17 cellular contexts compared by ENCODE assay signal in the genomic region with DNA sequence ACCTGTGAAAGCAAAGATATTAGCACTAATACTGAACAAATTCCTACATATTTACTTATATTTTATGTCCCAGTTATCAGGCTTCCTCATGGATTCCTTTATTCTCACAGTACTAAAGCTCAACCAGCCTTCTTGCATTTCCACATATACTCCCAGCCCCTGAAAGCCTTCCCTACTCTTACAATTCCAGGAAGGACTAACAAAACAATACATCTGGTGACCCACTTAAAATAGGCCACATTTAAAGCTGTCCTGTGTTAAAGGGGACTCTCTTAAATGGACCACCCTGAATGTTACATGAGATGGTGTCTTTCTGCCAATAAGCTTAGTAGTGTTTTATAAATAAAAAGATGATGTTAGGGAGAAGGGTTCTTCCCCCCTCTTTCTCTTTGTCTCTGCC. TPM values are rescaled to one million over a fixed set of nuclear protein-coding genes. Genes with fewer than 3 reads are reported as not detected.
DNase-seq lines count a peak whose midpoint lies in the region; ATAC-seq and TF ChIP-seq lines count a peak whose summit lies in the region.
"Had no signal": no experiment of that assay in that cellular context is flagged by ENCODE, and none has a peak within 500 bp of the region (broad histone marks: within the 10 kb centered on the region; RNA-seq: fewer than 3 reads in every experiment).

No MANE protein-coding gene starts in this region.

- ATAC-seq in GM19328 (IDR thresholded peaks at IDR 0.05; ENCODE audit: unreplicated experiment), result no peak
- ATAC-seq in natural killer cell, result no peak
- ATAC-seq: CD8-positive, alpha-beta T cell; PC-3 had no signal

- H3K27me3 ChIP-seq in ascending aorta, result no peaks in the 10 kb centered on the region
- H3K27me3 ChIP-seq in esophagus muscularis mucosa, result no peaks in the 10 kb centered on the region
- H3K27me3 ChIP-seq in neural progenitor cell, result no peaks in the 10 kb centered on the region
- no peaks in the 10 kb centered on the region for H3K27me3 ChIP-seq in testis
- H3K27me3 ChIP-seq: MG63 had no signal

- H3K36me3 ChIP-seq in ascending aorta, result no peaks in the 10 kb centered on the region
- H3K36me3 ChIP-seq in esophagus muscularis mucosa, result no peaks in the 10 kb centered on the region
- H3K36me3 ChIP-seq in neural progenitor cell, result no peaks in the 10 kb centered on the region
- no peaks in the 10 kb centered on the region for H3K36me3 ChIP-seq in testis (ENCODE audit: low read depth, missing control alignments)
- H3K36me3 ChIP-seq: MG63 had no signal

- H3K4me1 Mint-ChIP-seq in neural progenitor cell, result peaks cover 13% of the 10 kb centered on the region
- H3K4me1 Mint-ChIP-seq in natural killer cell, result no peaks in the 10 kb centered on the region

- peak overlapping the region; percentile 36 to 57 for H3K27ac ChIP-seq in ascending aorta
- peak overlapping the region; percentile 16 to 67 (median 47) for H3K27ac ChIP-seq in esophagus muscularis mucosa (replicated peaks in 1 of 4)
- no peak overlapping the region for H3K27ac ChIP-seq in neural progenitor cell
- H3K27ac ChIP-seq in testis, result peak overlapping the region; percentile 53 to 69

- H3K27ac Mint-ChIP-seq in neural progenitor cell (no peak overlapping the region), natural killer cell (no peak overlapping the region)
- H3K27ac Mint-ChIP-seq: CD8-positive, alpha-beta T cell had no signal

- H3K9ac ChIP-seq in neural progenitor cell, result no peak overlapping the region

- H3K27me3 Mint-ChIP-seq in neural progenitor cell (ENCODE audit: insufficient read depth, low read depth) (no peaks in the 10 kb centered on the region), natural killer cell (ENCODE audit: low read depth in 2 of 2) (peaks cover 6 to 9% of the 10 kb centered on the region in 2 donors)

- H3K9me3 ChIP-seq in ascending aorta (no peaks in the 10 kb centered on the region), esophagus muscularis mucosa (no peaks in the 10 kb centered on the region), neural progenitor cell (ENCODE audit: low read depth) (no peaks in the 10 kb centered on the region), testis (no peaks in the 10 kb centered on the region)
- H3K9me3 ChIP-seq: MG63 had no signal

- H4K20me1 ChIP-seq in neural progenitor cell (ENCODE audit: low read depth), result no peaks in the 10 kb centered on the region

- no peaks in the 10 kb centered on the region for H3K36me3 Mint-ChIP-seq in neural progenitor cell
- no peaks in the 10 kb centered on the region for H3K36me3 Mint-ChIP-seq in natural killer cell
- H3K36me3 Mint-ChIP-seq: CD8-positive, alpha-beta T cell had no signal

- no peak overlapping the region for H2AFZ ChIP-seq in neural progenitor cell (replicated peaks)

- no peak for TF ChIP-seq EP300 in esophagus muscularis mucosa (IDR thresholded peaks at IDR 0.05)

- H3K4me3 Mint-ChIP-seq in neural progenitor cell (no peak overlapping the region), natural killer cell (no peak overlapping the region)
- H3K4me3 Mint-ChIP-seq: CD8-positive, alpha-beta T cell had no signal

- TF ChIP-seq CTCF in ascending aorta (IDR thresholded peaks at IDR 0.05) (no peak), esophagus muscularis mucosa (IDR thresholded peaks at IDR 0.05) (no peak), neural progenitor cell (IDR thresholded peaks at IDR 0.05) (no peak), testis (IDR thresholded peaks at IDR 0.05) (no peak), natural killer cell (IDR thresholded peaks at IDR 0.05) (no peak)

- no peak for DNase-seq in ascending aorta (ENCODE audit: low spot score in 2 of 2)
- DNase-seq in esophagus muscularis mucosa (ENCODE audit: extremely low spot score), result no peak
- DNase-seq in neural progenitor cell (ENCODE audit: low spot score), result peak; percentile 3
- no peak for DNase-seq in testis
- DNase-seq in NCI-H1417 (lab: John Stamatoyannopoulos, UW), result no peak
- DNase-seq in natural killer cell, result no peak
- DNase-seq: CD8-positive, alpha-beta T cell; DND-41; GDM1; KG1; MG63; NCI-H1092 treated with DMSO at 0.1 percent for 48 hours; NCI-H187; NCI-H69; PC-3 had no signal

- intact Hi-C loops in ascending aorta (cut with DNase I), result no loop called here
- intact Hi-C loops in esophagus muscularis mucosa (cut with DNase I), result no loop called here
- intact Hi-C loops in testis (cut with DNase I; ENCODE audit: low total_unique reads), result no loop called here
- intact Hi-C loops in natural killer cell (cut with micrococcal nuclease), result no loop called here

- peaks cover 0 to 18% of the 10 kb centered on the region in 2 donors for H3K4me1 ChIP-seq in ascending aorta
- peaks cover 8 to 36% (median 15%) of the 10 kb centered on the region in 4 donors for H3K4me1 ChIP-seq in esophagus muscularis mucosa
- H3K4me1 ChIP-seq in neural progenitor cell, result peaks cover 7% of the 10 kb centered on the region
- H3K4me1 ChIP-seq in testis, result peaks cover 39% of the 10 kb centered on the region

- no peak overlapping the region for H3K4me3 ChIP-seq in ascending aorta
- H3K4me3 ChIP-seq in esophagus muscularis mucosa, result no peak overlapping the region
- H3K4me3 ChIP-seq in neural progenitor cell, result no peak overlapping the region
- H3K4me3 ChIP-seq in testis, result no peak overlapping the region
- H3K4me3 ChIP-seq: MG63 had no signal

- H3K9me3 Mint-ChIP-seq in neural progenitor cell (no peaks in the 10 kb centered on the region), natural killer cell (no peaks in the 10 kb centered on the region)
- H3K9me3 Mint-ChIP-seq: CD8-positive, alpha-beta T cell had no signal

- no peaks in the 10 kb centered on the region for H3F3A ChIP-seq in neural progenitor cell (ENCODE audit: low read depth)

- H3K79me2 ChIP-seq in neural progenitor cell (ENCODE audit: low read depth), result no peaks in the 10 kb centered on the region

- TF ChIP-seq POLR2A in esophagus muscularis mucosa (IDR thresholded peaks at IDR 0.05; ENCODE audit: low read depth) (no peak), testis (IDR thresholded peaks at IDR 0.05) (no peak)

- no peak overlapping the region for H3K4me2 ChIP-seq in neural progenitor cell

RNA-seq across cellular contexts. Expression of a gene that starts 54.4 kb away (rescaled TPM):
- total RNA-seq in ascending aorta (not detected), esophagus muscularis mucosa (not detected), neural progenitor cell (ENCODE audit: low replicate concordance) (not detected in 2 replicates), testis (1 to 10 TPM in 1 of 2 donors, not detected in 1; 1.8 TPM), natural killer cell (not detected)
- not detected for polyA plus RNA-seq in testis (ENCODE audit: insufficient read depth, low read depth, low replicate concordance)
- total RNA-seq: CD8-positive, alpha-beta T cell; PC-3 had no signal
- polyA plus RNA-seq: BJ had no signal
